Comparison of ENCODE assay signal across 24 cellular contexts in genomic region chr13:48545608-48546007, GRCh38.
"Had no signal": no experiment of that assay in that cellular context is flagged by ENCODE, and none has a peak within 500 bp of the region (broad histone marks: within the 10 kb centered on the region; RNA-seq: fewer than 3 reads in every experiment).

No MANE protein-coding gene starts in this region.

- H3K36me3 Mint-ChIP-seq: stimulated activated memory B cell treated with anti-CD40 and anti-IgM and Interleukin-4, amounts not matched to agents 10 μg/mL and 1 μg/mL and 100 μg/mL, for 72 hours had no signal

- ATAC-seq: esophagus mucosa; gastrocnemius medialis; naive thymus-derived CD4-positive, alpha-beta T cell; right cardiac atrium; stimulated activated memory B cell treated with anti-CD40 and anti-IgM and Interleukin-4, amounts not matched to agents 10 μg/mL and 1 μg/mL and 100 μg/mL, for 72 hours; stimulated activated naive CD8-positive, alpha-beta T cell treated with anti-CD3 and anti-CD28 coated beads, Interleukin-15, Interleukin-2, amounts not matched to agents 100 U/mL and 50 U/mL, for 24 hours; upper lobe of right lung had no signal

- H3K27me3 ChIP-seq: dorsolateral prefrontal cortex, gastrocnemius medialis, transverse colon, upper lobe of right lung, uterus had no signal

- H3K4me1 Mint-ChIP-seq: stimulated activated memory B cell treated with anti-CD40 and anti-IgM and Interleukin-4, amounts not matched to agents 10 μg/mL and 1 μg/mL and 100 μg/mL, for 72 hours had no signal

- H3K27ac Mint-ChIP-seq: endodermal cell; naive thymus-derived CD4-positive, alpha-beta T cell; nephron; stimulated activated memory B cell treated with anti-CD40 and anti-IgM and Interleukin-4, amounts not matched to agents 10 μg/mL and 1 μg/mL and 100 μg/mL, for 72 hours had no signal

- H3K36me3 ChIP-seq: gastrocnemius medialis, prostate gland, spleen, transverse colon, upper lobe of right lung had no signal

- H3K27ac ChIP-seq: dorsolateral prefrontal cortex, epithelial cell of prostate, prostate gland, skin epidermis, spleen, transverse colon, upper lobe of right lung, uterus had no signal

- DNase-seq: cortex of kidney; dorsolateral prefrontal cortex; effector CD4-positive, alpha-beta T cell; endodermal cell; foreskin fibroblast; gastrocnemius medialis; head of caudate nucleus; mesendoderm; midbrain; naive thymus-derived CD4-positive, alpha-beta T cell; nucleus accumbens; right cardiac atrium; spleen; stimulated activated CD4-positive, alpha-beta T cell treated with anti-CD3 and anti-CD28 coated beads, Interleukin-4, amount 100 ng/mL, for 4 hours; stimulated activated naive CD8-positive, alpha-beta T cell treated with anti-CD3 and anti-CD28 coated beads, Interleukin-15, Interleukin-2, amounts not matched to agents 100 U/mL and 50 U/mL, for 24 hours; transverse colon; upper lobe of right lung; uterus had no signal

- H3K4me1 ChIP-seq: prostate gland had no signal

- H3K4me3 Mint-ChIP-seq: endodermal cell; naive thymus-derived CD4-positive, alpha-beta T cell; nephron; stimulated activated memory B cell treated with anti-CD40 and anti-IgM and Interleukin-4, amounts not matched to agents 10 μg/mL and 1 μg/mL and 100 μg/mL, for 72 hours had no signal

- H3K9me3 ChIP-seq: gastrocnemius medialis, prostate gland, transverse colon, upper lobe of right lung, uterus had no signal

- H3K4me3 ChIP-seq: dorsolateral prefrontal cortex, gastrocnemius medialis, prostate gland, skin epidermis, spleen, transverse colon, upper lobe of right lung, uterus had no signal
